Comparison of ENCODE assay signal across 28 cellular contexts in genomic region chr3:89522168-89522567, GRCh38.
"Had no signal": no experiment of that assay in that cellular context is flagged by ENCODE, and none has a peak within 500 bp of the region (broad histone marks: within the 10 kb centered on the region; RNA-seq: fewer than 3 reads in every experiment).

No MANE protein-coding gene starts in this region.

- ATAC-seq: left lung; natural killer cell; psoas muscle; stimulated activated naive CD8-positive, alpha-beta T cell treated with anti-CD3 and anti-CD28 coated beads, Interleukin-15, amount 100 ng/mL, for 72 hours had no signal

- H3K4me1 ChIP-seq: colonic mucosa, esophagus muscularis mucosa, psoas muscle, suprapubic skin, vagina had no signal

- H3K27ac ChIP-seq: colonic mucosa, epithelial cell of prostate, esophagus muscularis mucosa, heart right ventricle, left lung, psoas muscle, skin epidermis, suprapubic skin, vagina had no signal

- H3K9me3 ChIP-seq: colonic mucosa, esophagus muscularis mucosa, heart right ventricle, ovary, psoas muscle, suprapubic skin, vagina had no signal

- DNase-seq: colonic mucosa; effector CD8-positive, alpha-beta T cell; endodermal cell; foreskin melanocyte; glutamatergic neuron; heart right ventricle; hippocampal formation; left cardiac atrium; left lung; mesendoderm; natural killer cell; occipital lobe; ovary; posterior cingulate gyrus; psoas muscle; right cardiac atrium; stimulated activated CD4-positive, alpha-beta T cell treated with anti-CD3 and anti-CD28 coated beads, Interleukin-15, amount 100 ng/mL, for 24 hours; stimulated activated CD4-positive, alpha-beta T cell treated with anti-CD3 and anti-CD28 coated beads, Interleukin-4, amount 100 ng/mL, for 1 hour; stimulated activated CD8-positive, alpha-beta memory T cell treated with anti-CD3 and anti-CD28 coated beads, Interleukin-4, amount 100 ng/mL, for 48 hours; stimulated activated naive CD4-positive, alpha-beta T cell; stimulated activated naive CD8-positive, alpha-beta T cell treated with anti-CD3 and anti-CD28 coated beads, Interleukin-15, amount 100 ng/mL, for 72 hours; trophoblast cell had no signal

- H3K27me3 ChIP-seq: colonic mucosa, esophagus muscularis mucosa, heart right ventricle, left lung, ovary, suprapubic skin, vagina had no signal

- H3K36me3 ChIP-seq: colonic mucosa, esophagus muscularis mucosa, heart right ventricle, left lung, ovary, suprapubic skin, vagina had no signal

- FAIRE-seq: islet of Langerhans had no signal

- H3K4me3 ChIP-seq: colonic mucosa, esophagus muscularis mucosa, heart right ventricle, left lung, ovary, psoas muscle, skin epidermis, suprapubic skin, vagina had no signal
